Comparison of ENCODE assay signal across 10 cellular contexts in the genomic region with DNA sequence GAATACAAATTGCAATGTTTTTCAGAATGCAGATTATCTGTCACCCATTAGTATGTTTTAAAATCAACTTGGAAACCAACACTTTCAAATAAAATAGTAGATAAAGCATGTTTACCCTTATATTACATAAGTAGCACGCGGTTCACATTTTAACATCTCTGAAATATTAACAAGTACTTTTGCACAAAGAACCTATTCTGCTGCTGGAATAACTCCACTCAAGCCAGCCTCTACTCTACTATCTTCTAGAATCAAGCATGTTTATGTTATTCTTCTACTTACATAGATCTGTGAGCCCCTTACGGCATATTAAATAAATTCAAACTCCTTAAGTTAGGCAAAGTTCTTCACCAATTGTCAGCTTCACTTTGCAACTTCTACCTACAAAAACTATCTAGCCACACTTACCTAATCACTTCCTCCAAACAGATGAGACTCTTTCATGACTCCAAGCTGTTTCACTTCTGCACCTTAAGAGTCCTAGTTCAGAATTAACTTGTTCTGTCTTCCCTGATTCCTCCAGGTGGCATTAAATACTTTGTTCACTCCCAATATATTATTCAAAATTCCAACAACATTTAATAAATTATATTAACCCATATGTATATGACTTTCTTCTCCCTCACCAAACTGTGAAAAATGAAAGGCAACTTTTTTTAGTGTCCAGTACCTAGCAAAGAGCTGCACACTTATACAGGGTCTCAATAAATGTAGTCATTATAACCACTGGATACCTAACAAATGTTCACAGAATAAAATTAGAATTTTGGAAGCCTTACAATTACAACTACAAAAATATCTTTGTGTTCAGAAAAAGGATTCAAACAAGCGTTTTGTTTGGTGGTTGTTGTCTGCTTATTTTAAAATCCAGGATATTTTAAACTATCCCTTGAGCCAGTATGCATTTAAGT. TPM values are rescaled to one million over a fixed set of nuclear protein-coding genes. Genes with fewer than 3 reads are reported as not detected.
DNase-seq lines count a peak whose midpoint lies in the region; ATAC-seq and TF ChIP-seq lines count a peak whose summit lies in the region.
"Had no signal": no experiment of that assay in that cellular context is flagged by ENCODE, and none has a peak within 500 bp of the region (broad histone marks: within the 10 kb centered on the region; RNA-seq: fewer than 3 reads in every experiment).

No MANE protein-coding gene starts in this region.

- peaks cover 3% of the 10 kb centered on the region for H3K36me3 Mint-ChIP-seq in memory B cell
- peaks cover 6% of the 10 kb centered on the region for H3K36me3 Mint-ChIP-seq in nephron progenitor cell (ENCODE audit: low read depth)

- H3K4me3 Mint-ChIP-seq in memory B cell = no peak overlapping the region
- H3K4me3 Mint-ChIP-seq in nephron progenitor cell = no peak overlapping the region

- H3K27me3 Mint-ChIP-seq in memory B cell = no peaks in the 10 kb centered on the region
- H3K27me3 Mint-ChIP-seq in nephron progenitor cell (ENCODE audit: low read depth, poor library complexity) = no peaks in the 10 kb centered on the region
- H3K27me3 Mint-ChIP-seq: brain had no signal

- H3K4me1 Mint-ChIP-seq in memory B cell (peaks cover 18% of the 10 kb centered on the region), nephron progenitor cell (peaks cover 4% of the 10 kb centered on the region)

- TF ChIP-seq CTCF in nephron progenitor cell (IDR thresholded peaks at IDR 0.05) = no peak

- H3K9me3 Mint-ChIP-seq in memory B cell (no peaks in the 10 kb centered on the region), nephron progenitor cell (peaks cover 6% of the 10 kb centered on the region)

- ATAC-seq in GM18873 (IDR thresholded peaks at IDR 0.05; ENCODE audit: low FRiP score, unreplicated experiment) (peak; percentile 87), GM21723 (IDR thresholded peaks at IDR 0.05; ENCODE audit: unreplicated experiment) (peak; percentile 89), HG03520 (IDR thresholded peaks at IDR 0.05; ENCODE audit: unreplicated experiment) (peak; percentile 72), memory B cell (ENCODE audit: low read depth) (peak; percentile 82)

- DNase-seq in memory B cell (ENCODE audit: low spot score in 2 of 2) (no peak), T-helper 9 cell (no peak), A172 (ENCODE audit: low spot score) (no peak), nephron progenitor cell (no peak)
- DNase-seq in stimulated activated naive CD4-positive, alpha-beta T cell (lab: John Stamatoyannopoulos, UW) = no peak
- DNase-seq: NCI-H526 treated with DMSO at 0.1 percent for 48 hours had no signal

- H3K27ac Mint-ChIP-seq in memory B cell (peak overlapping the region; percentile 5), nephron progenitor cell (no peak overlapping the region)

RNA-seq across cellular contexts. Expression of a gene that starts 12.1 kb away (rescaled TPM):
- total RNA-seq in A172 (2014; rRNA removed; shearing (Covaris generic)) = 4.7 and 5.0 TPM in 2 replicates
